Comparison of ENCODE assay signal across 8 cellular contexts in genomic region chrX:7147431-7147977, GRCh38.
DNase-seq lines count a peak whose midpoint lies in the region; ATAC-seq lines count a peak whose summit lies in the region.

TSS of gene STS (plus strand) at chrX:7147712. CDS start at chrX:7253200, 105,488 bp downstream.

- H3K9me3 ChIP-seq in ES-I3 (ENCODE audit: control insufficient read depth, insufficient read depth, low read length) = no peaks in the 10 kb centered on the region

- H3K36me3 Mint-ChIP-seq in effector memory CD8-positive, alpha-beta T cell (ENCODE audit: insufficient read depth) = peaks cover 19% of the 10 kb centered on the region

- peak; percentile 50 for DNase-seq in KBM-7
- peak; percentile 3 to 11 for DNase-seq in activated CD4-positive, alpha-beta T cell treated with anti-CD3 and anti-CD28 coated beads, Interleukin-2, amount 50 U/mL, for 4 hours
- DNase-seq in effector memory CD8-positive, alpha-beta T cell = peak in 2 of 3 experiments; percentile 8 to 22
- DNase-seq in midbrain (lab: John Stamatoyannopoulos, UW) = peak; percentile 64
- peak; percentile 4 for DNase-seq in stimulated activated CD8-positive, alpha-beta memory T cell treated with anti-CD3 and anti-CD28 coated beads, Interleukin-7, amount 100 ng/mL, for 24 hours (ENCODE audit: low read depth)
- DNase-seq in NCI-H2029 treated with DMSO at 0.1 percent for 48 hours (lab: John Stamatoyannopoulos, UW) = no peak

- peak within 1 kb of the TSS; percentile 64 to 89 for H3K27ac Mint-ChIP-seq in effector memory CD8-positive, alpha-beta T cell

- no peaks in the 10 kb centered on the region for H3K4me1 ChIP-seq in ES-I3 (ENCODE audit: insufficient read depth, low read length)

- H3K9me3 Mint-ChIP-seq in effector memory CD8-positive, alpha-beta T cell = no peaks in the 10 kb centered on the region

- ATAC-seq in GM21717 (IDR thresholded peaks at IDR 0.05; ENCODE audit: unreplicated experiment) = peak; percentile 47
- ATAC-seq in effector memory CD8-positive, alpha-beta T cell (replicated peaks) = peak; percentile 48

- H3K4me1 Mint-ChIP-seq in effector memory CD8-positive, alpha-beta T cell (ENCODE audit: low read depth in 2 of 2) = peaks cover 3 to 14% of the 10 kb centered on the region in 2 donors

- no peaks in the 10 kb centered on the region for H3K27me3 Mint-ChIP-seq in effector memory CD8-positive, alpha-beta T cell

- H3K4me3 Mint-ChIP-seq in effector memory CD8-positive, alpha-beta T cell = peak within 1 kb of the TSS; percentile 81

- H3K9ac ChIP-seq in ES-I3 (ENCODE audit: low read depth, low read length) = peak within 1 kb of the TSS; percentile 86

- in situ Hi-C loops in KBM-7 (cut with MboI; ENCODE audit: low pct_unique_long_range_greater_than_20kb, low sequenced_read_pairs) = no loop called here

- no peaks in the 10 kb centered on the region for H3K36me3 ChIP-seq in ES-I3 (ENCODE audit: insufficient read depth, low read length)
